2 cellular contexts compared by ENCODE assay signal in genomic region chr4:5554376-5554775, GRCh38.
TF ChIP-seq lines count a peak whose summit lies in the region.

No MANE protein-coding gene starts in this region.

TF ChIP-seq in GM23338, 12 proteins besides CTCF, POLR2A, EP300 and RAD21:
- TF ChIP-seq ZNF462 (CRISPR knock-in tag; IDR thresholded peaks at IDR 0.05) (0 out of 2 replicates have a peak, but pooled peaks have one; percentile 19), ETS1 (IDR thresholded peaks at IDR 0.05) (no peak)

TF ChIP-seq in WTC11, 78 proteins besides CTCF, POLR2A, EP300 and RAD21 (continued from another document):
- TF ChIP-seq ZBTB43 (CRISPR knock-in tag; IDR thresholded peaks at IDR 0.05) (no peak), ARID4B (CRISPR knock-in tag; IDR thresholded peaks at IDR 0.05; ENCODE audit: borderline replicate concordance) (no peak), ATF1 (CRISPR knock-in tag; IDR thresholded peaks at IDR 0.05) (no peak), MAX (CRISPR knock-in tag; IDR thresholded peaks at IDR 0.05) (no peak), ZBTB21 (CRISPR knock-in tag; IDR thresholded peaks at IDR 0.05; ENCODE audit: borderline replicate concordance) (no peak), NR1H2 (CRISPR knock-in tag; IDR thresholded peaks at IDR 0.05) (no peak), PRRX2 (CRISPR knock-in tag; IDR thresholded peaks at IDR 0.05) (no peak), CREB1 (CRISPR knock-in tag; IDR thresholded peaks at IDR 0.05) (no peak), GABPB1 (CRISPR knock-in tag; IDR thresholded peaks at IDR 0.05) (no peak), E2F5 (CRISPR knock-in tag; IDR thresholded peaks at IDR 0.05) (no peak), NR3C1 (CRISPR knock-in tag; conservative IDR thresholded peaks at IDR 0.05; ENCODE audit: low read depth) (no peak), ZNF219 (CRISPR knock-in tag; IDR thresholded peaks at IDR 0.05; ENCODE audit: borderline replicate concordance) (no peak), HMGXB4 (CRISPR knock-in tag; IDR thresholded peaks at IDR 0.05) (no peak), TEAD1 (CRISPR knock-in tag; IDR thresholded peaks at IDR 0.05) (no peak), ZMAT4 (CRISPR knock-in tag; IDR thresholded peaks at IDR 0.05) (no peak)
